10 cellular contexts compared by ENCODE assay signal in genomic region chr10:56469482-56469881, GRCh38.
"Had no signal": no experiment of that assay in that cellular context is flagged by ENCODE, and none has a peak within 500 bp of the region (broad histone marks: within the 10 kb centered on the region; RNA-seq: fewer than 3 reads in every experiment).

No MANE protein-coding gene starts in this region.

- DNase-seq: activated effector memory CD4-positive, alpha-beta T cell treated with anti-CD3 and anti-CD28 coated beads, Interleukin-2, amount 50 U/mL, for 16 hours; activated T-cell treated with anti-CD3 and anti-CD28 coated beads, Interleukin-2, amount 50 U/mL, for 4 hours; cerebellar nuclear complex; dermis blood vessel endothelial cell; hippocampal formation; kidney glomerular epithelial cell; stimulated activated CD4-positive, alpha-beta T cell treated with anti-CD3 and anti-CD28 coated beads, Interleukin-2, amount 100 ng/mL, for 24 hours; stimulated activated naive B cell treated with anti-CD40 and anti-IgM and Interleukin-4, amounts not matched to agents 10 μg/mL and 1 μg/mL and 100 μg/mL, for 72 hours; trophoblast cell had no signal

- ATAC-seq: activated T-cell treated with anti-CD3 and anti-CD28 coated beads, Interleukin-2, amount 50 U/mL, for 4 hours; sciatic nerve; stimulated activated naive B cell treated with anti-CD40 and anti-IgM and Interleukin-4, amounts not matched to agents 10 μg/mL and 1 μg/mL and 100 μg/mL, for 72 hours had no signal
